ENCODE assay signal across 9 cellular contexts in the genomic region with DNA sequence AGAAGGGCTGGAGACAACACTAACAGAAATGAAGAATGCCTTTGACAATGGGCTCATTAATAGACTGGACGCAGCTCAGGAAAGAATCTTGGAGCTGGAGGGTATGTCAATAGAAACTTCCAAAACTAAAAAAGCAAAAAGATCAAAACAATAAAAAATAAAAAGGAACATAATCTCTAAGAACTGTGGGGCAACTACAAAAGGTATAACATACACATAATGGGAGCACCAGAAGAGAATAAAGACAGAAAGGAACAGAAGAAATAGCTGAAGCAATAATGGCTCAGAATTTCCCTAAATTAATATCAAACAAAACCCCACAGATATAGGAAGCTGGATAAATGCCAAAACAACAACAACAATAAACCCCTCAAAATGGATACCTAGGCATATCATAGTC.
"Had no signal": no experiment of that assay in that cellular context is flagged by ENCODE, and none has a peak within 500 bp of the region (broad histone marks: within the 10 kb centered on the region; RNA-seq: fewer than 3 reads in every experiment).

No MANE protein-coding gene starts in this region.

- H3K36me3 ChIP-seq: HAP-1 had no signal

- H3K4me3 ChIP-seq: GM23248, GM23338, HAP-1 had no signal

- DNase-seq: GM23248, GOT3, H7, H9, HCEC 1CT, HFFc6 had no signal

- H3K4me1 ChIP-seq: HAP-1 had no signal

- H3K27ac ChIP-seq: GM23248 had no signal

- H3K9me3 ChIP-seq: HAP-1 had no signal

- H3K27ac Mint-ChIP-seq: GM23338, H9, HFFc6 had no signal

- ATAC-seq: GM23338, HCT116 had no signal
